In the genomic region with DNA sequence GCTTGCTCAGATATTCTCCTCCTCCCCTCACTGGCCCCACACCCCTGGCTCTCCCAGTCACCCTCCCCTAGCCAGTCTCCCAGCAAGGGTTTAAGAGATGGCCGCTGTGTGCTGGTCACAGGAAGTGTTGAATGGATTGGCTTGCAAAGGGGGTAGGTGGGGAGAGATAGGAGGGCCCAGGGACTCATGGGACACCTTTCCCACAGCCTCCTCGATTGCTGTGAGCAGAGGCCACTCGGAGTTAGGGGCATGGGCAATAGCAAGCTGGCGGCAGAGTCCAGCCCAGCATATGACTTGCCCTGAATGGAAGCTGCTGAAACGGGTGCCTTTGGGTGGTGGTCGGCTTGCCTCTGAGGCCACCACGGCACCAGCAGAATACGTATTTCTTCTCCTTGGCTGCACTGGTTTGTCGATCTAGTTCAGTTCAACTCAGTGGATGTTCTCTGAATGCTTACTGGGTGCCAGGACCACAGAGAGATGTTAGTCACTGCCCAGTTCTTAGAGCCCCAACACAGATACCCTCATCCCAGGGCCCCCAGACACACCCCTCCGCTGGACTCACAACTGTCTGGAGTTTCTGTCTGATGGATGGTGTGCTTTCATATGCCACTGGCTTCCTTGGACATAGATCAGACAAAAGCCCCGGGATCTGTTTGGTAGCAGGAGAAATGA, we compare ENCODE assay signal across 15 cellular contexts. TPM values are rescaled to one million over a fixed set of nuclear protein-coding genes. Genes with fewer than 3 reads are reported as not detected.
DNase-seq lines count a peak whose midpoint lies in the region; ATAC-seq, FAIRE-seq and TF ChIP-seq lines count a peak whose summit lies in the region.
"Had no signal": no experiment of that assay in that cellular context is flagged by ENCODE, and none has a peak within 500 bp of the region (broad histone marks: within the 10 kb centered on the region; RNA-seq: fewer than 3 reads in every experiment).

No MANE protein-coding gene starts in this region.

- H2AFZ ChIP-seq in HepG2 (ENCODE audit: low read length): no peak overlapping the region
- H2AFZ ChIP-seq: PC-9 had no signal

- CTCF ChIA-PET in HepG2 (lab: Yijun Ruan, JAX; ENCODE audit: low intra/inter-chr PET ratio, low total read pairs): interaction anchor here (0.7 to 4.4 kb wide), 7 partner anchors 11 to 295 kb away, joined by 3 to 94 read pairs (median 4); a partner anchor contains a TSS

- H3K4me1 ChIP-seq in HepG2 (ENCODE audit: insufficient read depth, low read length) (peaks cover 78% of the 10 kb centered on the region), right lobe of liver (no peaks in the 10 kb centered on the region), kidney (ENCODE audit: control insufficient read depth in 1 of 2, insufficient read depth in 1 of 2, low read depth in 1 of 2, low read length in 2 of 2) (no peaks in the 10 kb centered on the region)
- H3K4me1 ChIP-seq: HAP-1, uterus had no signal

- H3K27ac ChIP-seq in HepG2 (ENCODE audit: extremely low read length, insufficient read depth, low read length) (no peak overlapping the region), right lobe of liver (no peak overlapping the region), kidney (ENCODE audit: low read depth in 2 of 2, low read length in 2 of 2) (no peak overlapping the region), temporal lobe (ENCODE audit: low read depth, low read length) (peak overlapping the region; percentile 60)
- H3K27ac ChIP-seq: PC-9, uterus had no signal

- 33% methylated on average over 10 of the region's 11 CpGs for WGBS in HepG2 (ENCODE audit: low lambda C conversion rate)
- 30% methylated on average over 2 of the region's 11 CpGs for WGBS in right lobe of liver (ENCODE audit: insufficient coverage, low coverage, low lambda C conversion rate, missing lambda C conversion rate)

- no peak for TF ChIP-seq CTCF in HepG2 (CRISPR knock-in tag; IDR thresholded peaks at IDR 0.05)
- no peak for TF ChIP-seq CTCF in right lobe of liver (IDR thresholded peaks at IDR 0.05)
- no peak for TF ChIP-seq CTCF in kidney (IDR thresholded peaks at IDR 0.05; ENCODE audit: borderline replicate concordance, extremely low read depth, insufficient read depth)

- no peak overlapping the region for H3K9ac ChIP-seq in HepG2 (ENCODE audit: insufficient read depth, low read depth, low read length)
- H3K9ac ChIP-seq in kidney (ENCODE audit: low read length in 2 of 2): peak overlapping the region in 1 of 2 donors; percentile 22

- in situ Hi-C loops in HepG2 (cut with HindIII; ENCODE audit: extremely low pct_ligation_motif_present, low pct_unique_long_range_greater_than_20kb): loop anchor here (5.0 kb wide), 1 partner anchor 54 kb away; no protein-coding TSS in a partner anchor

- H3K9me3 ChIP-seq in HepG2 (ENCODE audit: low read length): no peaks in the 10 kb centered on the region
- no peaks in the 10 kb centered on the region for H3K9me3 ChIP-seq in right lobe of liver
- no peaks in the 10 kb centered on the region for H3K9me3 ChIP-seq in kidney (ENCODE audit: control insufficient read depth in 1 of 2, low read length in 2 of 2)
- H3K9me3 ChIP-seq: HAP-1, mucosa of descending colon, uterus had no signal

- no peaks in the 10 kb centered on the region for H3K79me2 ChIP-seq in HepG2 (ENCODE audit: insufficient read depth, low read length)

- TF ChIP-seq POLR2A in HepG2 (IDR thresholded peaks at IDR 0.05; ENCODE audit: insufficient read depth in 1 of 2, low read depth in 2 of 2, low read length in 2 of 2) (no peak), right lobe of liver (IDR thresholded peaks at IDR 0.05) (no peak)

- ATAC-seq in HepG2 (peak; percentile 1; the same call in 1 of the 3 replicates), right lobe of liver (no peak), SK-N-SH treated with all-trans-retinoic acid at 6 μM for 48 hours (peak; percentile 37), HG03196 (IDR thresholded peaks at IDR 0.05; ENCODE audit: unreplicated experiment) (no peak)

- H3K4me3 ChIP-seq in HepG2 (replicated peaks in 1 of 3; ENCODE audit: insufficient read depth in 1 of 3, low read depth in 2 of 3, low read length in 3 of 3): peak overlapping the region in 1 of 3 experiments; percentile 21; a peak in 1 of 6 replicates
- H3K4me3 ChIP-seq in right lobe of liver: no peak overlapping the region
- no peak overlapping the region for H3K4me3 ChIP-seq in kidney (ENCODE audit: low read length in 2 of 2)
- H3K4me3 ChIP-seq: HAP-1, mucosa of descending colon, PC-9, uterus had no signal

- no peak for TF ChIP-seq EP300 in HepG2 (IDR thresholded peaks at IDR 0.05; ENCODE audit: low read depth in 2 of 2, low read length in 2 of 2)
- no peak for TF ChIP-seq EP300 in HepG2 (CRISPR knock-in tag; IDR thresholded peaks at IDR 0.05; ENCODE audit: borderline replicate concordance)

- peak overlapping the region; percentile 46 for H3K4me2 ChIP-seq in HepG2 (ENCODE audit: low read depth, low read length)
- H3K4me2 ChIP-seq: PC-9 had no signal

- intact Hi-C loops in HepG2 (cut with micrococcal nuclease; ENCODE audit: unreplicated experiment) (loop anchor here (5.0 kb wide), 1 partner anchor 39 kb away; no protein-coding TSS in a partner anchor), right lobe of liver (cut with DNase I) (loop anchor here (5.0 kb wide), 1 partner anchor 59 kb away; no protein-coding TSS in a partner anchor), kidney (cut with DNase I) (loop anchor here (5.0 to 10.0 kb wide), 2 partner anchors 59 to 297 kb away; a partner anchor contains a TSS)

- no peaks in the 10 kb centered on the region for H3K36me3 ChIP-seq in HepG2 (replicated peaks in 1 of 2; ENCODE audit: control insufficient read depth in 1 of 2, insufficient read depth in 2 of 2, low read length in 2 of 2)
- no peaks in the 10 kb centered on the region for H3K36me3 ChIP-seq in right lobe of liver
- no peaks in the 10 kb centered on the region for H3K36me3 ChIP-seq in kidney (ENCODE audit: control insufficient read depth in 1 of 2, insufficient read depth in 2 of 2, low read length in 2 of 2)
- H3K36me3 ChIP-seq: HAP-1, uterus had no signal

- no peak for DNase-seq in HepG2 (ENCODE audit: low spot score)
- no peak for DNase-seq in right lobe of liver
- DNase-seq in kidney: peak; percentile 14
- no peak for DNase-seq in NAMALWA (ENCODE audit: low spot score)
- no peak for DNase-seq in DMS153 treated with DMSO at 0.1 percent for 48 hours (lab: John Stamatoyannopoulos, UW; ENCODE audit: unreplicated experiment)
- DNase-seq: cortex of kidney had no signal

- BruUV-seq in HepG2 (replicated peaks; lab: Mats Ljungman, UMichigan): no TSS peak

- no peaks in the 10 kb centered on the region for H4K20me1 ChIP-seq in HepG2 (ENCODE audit: insufficient read depth, low read length)

- FAIRE-seq in HepG2 (lab: Jason Lieb, UNC) (no peak), kidney (lab: Jason Lieb, UNC) (no peak)

- POLR2A ChIA-PET in HepG2 (lab: Yijun Ruan, JAX): interaction anchor here (0.8 to 1.6 kb wide), 2 partner anchors 12 to 25 kb away, joined by 3 to 4 read pairs; a partner anchor contains a TSS

- TF ChIP-seq RAD21 in HepG2 (CRISPR knock-in tag; IDR thresholded peaks at IDR 0.05): no peak

- H3K27me3 ChIP-seq in HepG2 (ENCODE audit: control insufficient read depth in 1 of 2, insufficient read depth in 2 of 2, low read length in 2 of 2) (peaks cover 8 to 79% of the 10 kb centered on the region in 2 experiments; a peak in 4 of 5 replicates), right lobe of liver (no peaks in the 10 kb centered on the region)
- H3K27me3 ChIP-seq: uterus had no signal

RNA-seq across cellular contexts. Expression of a gene that starts 6.0 kb away (rescaled TPM):
- total RNA-seq in HepG2 (2016; rRNA removed; fragmentation: Illumina TruSeq; extraction: Trizol) (not detected in 2 replicates), right lobe of liver (not detected), kidney (0.09 TPM), temporal lobe (6.6 TPM)
- not detected in 2 replicates for total RNA-seq in HepG2 (2016; cell fraction: cytosol; rRNA removed; fragmentation: Illumina TruSeq; extraction: Trizol; ENCODE audit: low read depth)
- total RNA-seq in HepG2 (2016; cell fraction: insoluble cytoplasmic fraction; rRNA removed; fragmentation: Illumina TruSeq; extraction: Trizol): 0.02 TPM in 1 of 2 replicates, not detected in the other
- total RNA-seq in HepG2 (2016; cell fraction: membrane; rRNA removed; fragmentation: Illumina TruSeq; extraction: Trizol): not detected in 2 replicates
- not detected in 2 replicates for total RNA-seq in HepG2 (2016; cell fraction: nucleus; rRNA removed; fragmentation: Illumina TruSeq; extraction: Trizol)
- polyA plus RNA-seq in HepG2 (2011; rRNA removed) (not detected in 2 replicates), kidney (ENCODE audit: insufficient read depth, low read depth, low replicate concordance) (not detected)
- 0.01 TPM in 2 replicates for polyA plus RNA-seq in HepG2 (2011; cell fraction: cytosol; rRNA removed)
- 0.06 TPM in 1 of 2 replicates, not detected in the other for polyA plus RNA-seq in HepG2 (2011; cell fraction: nucleus; rRNA removed)
- polyA plus RNA-seq in HepG2 (2012): not detected in 2 replicates
- not detected in 2 replicates for polyA plus RNA-seq in HepG2 (2016; cell fraction: cytosol; fragmentation: Illumina TruSeq; extraction: Trizol; ENCODE audit: low read depth)
- polyA plus RNA-seq in HepG2 (2016; cell fraction: insoluble cytoplasmic fraction; fragmentation: Illumina TruSeq; extraction: Trizol; ENCODE audit: low read depth): not detected in 2 replicates
- polyA plus RNA-seq in HepG2 (2016; cell fraction: membrane; fragmentation: Illumina TruSeq; extraction: Trizol; ENCODE audit: low read depth): not detected in 2 replicates
- 0.12 TPM in 1 of 2 replicates, not detected in the other for polyA plus RNA-seq in HepG2 (2016; cell fraction: nucleus; fragmentation: Illumina TruSeq; extraction: Trizol; ENCODE audit: insufficient read depth, low read depth)
- not detected in 2 replicates for polyA minus RNA-seq in HepG2 (2011; rRNA and poly(A)+ RNA removed; ENCODE audit: low replicate concordance)
- polyA minus RNA-seq in HepG2 (2011; cell fraction: cytosol; rRNA and poly(A)+ RNA removed): not detected in 2 replicates
- polyA minus RNA-seq in HepG2 (2011; cell fraction: nucleus; rRNA and poly(A)+ RNA removed): not detected in 2 replicates
- total RNA-seq: activated CD4-positive, alpha-beta T cell treated with anti-CD3 and anti-CD28 coated beads for 36 hours; CD8-positive, alpha-beta T cell; PC-9 had no signal

RNA-seq across cellular contexts. Expression of a gene that starts 24.7 kb away (rescaled TPM):
- 19.4 and 21.9 TPM in 2 replicates for total RNA-seq in HepG2 (2016; rRNA removed; fragmentation: Illumina TruSeq; extraction: Trizol)
- total RNA-seq in HepG2 (2016; cell fraction: cytosol; rRNA removed; fragmentation: Illumina TruSeq; extraction: Trizol; ENCODE audit: low read depth): 4.8 and 6.1 TPM in 2 replicates
- 15.4 and 18.3 TPM in 2 replicates for total RNA-seq in HepG2 (2016; cell fraction: insoluble cytoplasmic fraction; rRNA removed; fragmentation: Illumina TruSeq; extraction: Trizol)
- total RNA-seq in HepG2 (2016; cell fraction: membrane; rRNA removed; fragmentation: Illumina TruSeq; extraction: Trizol): 17.3 and 20.5 TPM in 2 replicates
- 32.5 and 39.5 TPM in 2 replicates for total RNA-seq in HepG2 (2016; cell fraction: nucleus; rRNA removed; fragmentation: Illumina TruSeq; extraction: Trizol)
- 52.5 and 57.7 TPM in 2 replicates for polyA plus RNA-seq in HepG2 (2011; rRNA removed)
- polyA plus RNA-seq in HepG2 (2011; cell fraction: cytosol; rRNA removed): 34.6 and 53.8 TPM in 2 replicates
- polyA plus RNA-seq in HepG2 (2011; cell fraction: nucleus; rRNA removed): 22.7 and 27.8 TPM in 2 replicates
- polyA plus RNA-seq in HepG2 (2012): 77.1 and 86.3 TPM in 2 replicates
- 11.4 and 11.5 TPM in 2 replicates for polyA plus RNA-seq in HepG2 (2016; cell fraction: cytosol; fragmentation: Illumina TruSeq; extraction: Trizol; ENCODE audit: low read depth)
- 38.0 and 41.3 TPM in 2 replicates for polyA plus RNA-seq in HepG2 (2016; cell fraction: insoluble cytoplasmic fraction; fragmentation: Illumina TruSeq; extraction: Trizol; ENCODE audit: low read depth)
- polyA plus RNA-seq in HepG2 (2016; cell fraction: membrane; fragmentation: Illumina TruSeq; extraction: Trizol; ENCODE audit: low read depth): 23.3 and 26.8 TPM in 2 replicates
- 96.0 and 102 TPM in 2 replicates for polyA plus RNA-seq in HepG2 (2016; cell fraction: nucleus; fragmentation: Illumina TruSeq; extraction: Trizol; ENCODE audit: insufficient read depth, low read depth)
- 82.9 and 106 TPM in 2 replicates for polyA minus RNA-seq in HepG2 (2011; rRNA and poly(A)+ RNA removed; ENCODE audit: low replicate concordance)
- 53.5 and 57.1 TPM in 2 replicates for polyA minus RNA-seq in HepG2 (2011; cell fraction: cytosol; rRNA and poly(A)+ RNA removed)
- 28.7 and 29.6 TPM in 2 replicates for polyA minus RNA-seq in HepG2 (2011; cell fraction: nucleus; rRNA and poly(A)+ RNA removed)
- total RNA-seq in right lobe of liver: 100 to 1,000 TPM in 3 of 6 experiments, 10 to 100 TPM in 3; 36.2 to 222 (median 82.1) TPM
- 141 TPM for total RNA-seq in kidney
- 52.5 TPM for polyA plus RNA-seq in kidney (ENCODE audit: insufficient read depth, low read depth, low replicate concordance)
- total RNA-seq in temporal lobe: 12.3 TPM

Comparison
In these comparisons a context has a peak if more than half of its experiments do, and no peak if none do; other contexts are left out.
1. ATAC-seq: peak in HepG2 (single experiment) and SK-N-SH treated with all-trans-retinoic acid at 6 μM for 48 hours (single experiment); none in right lobe of liver (0 of 4) and HG03196 (single experiment).